ENCODE assay signal across 1 cellular context in the genomic region with DNA sequence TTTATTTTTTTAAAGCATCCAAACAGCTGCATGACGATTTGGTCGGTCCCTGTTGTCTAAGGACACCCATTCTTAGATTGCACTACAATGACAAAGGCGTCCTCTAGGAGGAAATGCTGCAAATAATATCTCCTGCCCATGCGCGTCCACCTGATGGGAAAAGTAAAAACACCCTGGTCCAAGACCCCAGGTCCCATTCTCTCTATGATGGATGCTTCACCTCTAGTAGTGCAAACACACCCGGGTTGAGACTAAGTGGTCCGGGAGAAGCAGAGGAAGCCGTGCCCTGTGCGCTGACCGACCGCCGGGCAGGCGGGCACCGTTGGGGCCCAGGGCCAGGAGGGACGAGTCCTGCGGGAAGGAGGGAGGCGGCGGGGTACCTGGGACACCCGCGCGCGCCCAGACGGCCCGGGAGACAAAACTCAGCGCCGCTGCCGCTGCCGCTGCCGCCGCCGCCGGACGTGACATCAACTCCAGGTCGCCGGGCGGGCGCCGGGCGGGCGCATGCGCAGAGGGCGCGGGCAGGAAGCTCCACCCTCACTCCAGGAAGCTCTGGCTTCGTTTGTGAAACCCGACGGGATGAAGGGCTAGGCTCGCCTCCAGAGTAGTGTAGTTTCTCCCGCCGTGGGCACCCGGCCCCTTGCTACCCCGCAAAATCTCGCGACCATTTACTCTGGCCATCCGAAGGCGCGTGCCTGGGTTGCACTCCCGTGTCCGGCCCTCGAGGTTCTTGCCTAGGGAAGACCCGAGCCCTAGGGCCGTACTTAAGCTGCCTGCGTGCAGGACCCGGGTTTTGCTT.
TF ChIP-seq lines count a peak whose summit lies in the region.

TBC1D7 (minus strand) TSS at position 462 of the 799 bp plus-strand sequence. CDS start 1,639 bp downstream, outside the sequence.

TF ChIP-seq in HepG2, 621 proteins besides CTCF, POLR2A, EP300 and RAD21 (continued from another document and continues in another):
- peak; percentile 52; the same call in 1 of the 2 replicates for TF ChIP-seq CBFB (CRISPR knock-in tag; IDR thresholded peaks at IDR 0.05)
- TF ChIP-seq, protein P1, sequence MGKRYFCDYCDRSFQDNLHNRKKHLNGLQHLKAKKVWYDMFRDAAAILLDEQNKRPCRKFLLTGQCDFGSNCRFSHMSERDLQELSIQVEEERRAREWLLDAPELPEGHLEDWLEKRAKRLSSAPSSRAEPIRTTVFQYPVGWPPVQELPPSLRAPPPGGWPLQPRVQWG (CRISPR knock-in tag; IDR thresholded peaks at IDR 0.05; ENCODE audit: borderline replicate concordance, low read depth): no peak
- no peak; the same call in 1 of the 2 replicates for TF ChIP-seq THAP9 (CRISPR knock-in tag; IDR thresholded peaks at IDR 0.05; ENCODE audit: borderline replicate concordance)
- TF ChIP-seq ZNF30 (CRISPR knock-in tag; IDR thresholded peaks at IDR 0.05): no peak; the same call in 1 of the 2 replicates
- TF ChIP-seq ZNF619 (CRISPR knock-in tag; IDR thresholded peaks at IDR 0.05): no peak
- TF ChIP-seq CERS6 (CRISPR knock-in tag; IDR thresholded peaks at IDR 0.05): no peak
- no peak for TF ChIP-seq NR2F6 (IDR thresholded peaks at IDR 0.05)
- 0 out of 2 replicates have a peak, but pooled peaks have one; percentile 13 for TF ChIP-seq NR2F6 (CRISPR knock-in tag; IDR thresholded peaks at IDR 0.05)
- no peak for TF ChIP-seq ZNF749 (CRISPR knock-in tag; IDR thresholded peaks at IDR 0.05; ENCODE audit: borderline replicate concordance)
- TF ChIP-seq ZNF772 (CRISPR knock-in tag; IDR thresholded peaks at IDR 0.05): 0 out of 2 replicates have a peak, but pooled peaks have one; percentile 61
- TF ChIP-seq, protein P2, sequence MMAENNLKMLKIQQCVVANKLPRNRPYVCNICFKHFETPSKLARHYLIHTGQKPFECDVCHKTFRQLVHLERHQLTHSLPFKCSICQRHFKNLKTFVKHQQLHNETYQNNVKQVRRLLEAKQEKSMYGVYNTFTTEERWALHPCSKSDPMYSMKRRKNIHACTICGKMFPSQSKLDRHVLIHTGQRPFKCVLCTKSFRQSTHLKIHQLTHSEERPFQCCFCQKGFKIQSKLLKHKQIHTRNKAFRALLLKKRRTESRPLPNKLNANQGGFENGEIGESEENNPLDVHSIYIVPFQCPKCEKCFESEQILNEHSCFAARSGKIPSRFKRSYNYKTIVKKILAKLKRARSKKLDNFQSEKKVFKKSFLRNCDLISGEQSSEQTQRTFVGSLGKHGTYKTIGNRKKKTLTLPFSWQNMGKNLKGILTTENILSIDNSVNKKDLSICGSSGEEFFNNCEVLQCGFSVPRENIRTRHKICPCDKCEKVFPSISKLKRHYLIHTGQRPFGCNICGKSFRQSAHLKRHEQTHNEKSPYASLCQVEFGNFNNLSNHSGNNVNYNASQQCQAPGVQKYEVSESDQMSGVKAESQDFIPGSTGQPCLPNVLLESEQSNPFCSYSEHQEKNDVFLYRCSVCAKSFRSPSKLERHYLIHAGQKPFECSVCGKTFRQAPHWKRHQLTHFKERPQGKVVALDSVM (CRISPR knock-in tag; IDR thresholded peaks at IDR 0.05): no peak
- no peak for TF ChIP-seq NONO (IDR thresholded peaks at IDR 0.05)
- peak; percentile 74 for TF ChIP-seq NONO (CRISPR knock-in tag; conservative IDR thresholded peaks at IDR 0.05)
- TF ChIP-seq MTF1 (CRISPR knock-in tag; IDR thresholded peaks at IDR 0.05): no peak
- TF ChIP-seq KLF9 (CRISPR knock-in tag; IDR thresholded peaks at IDR 0.05; ENCODE audit: low read depth): no peak
- TF ChIP-seq RERE (CRISPR knock-in tag; IDR thresholded peaks at IDR 0.05; ENCODE audit: low read depth): 0 out of 2 replicates have a peak, but pooled peaks have one; percentile 16
- no peak; the same call in 1 of the 2 replicates for TF ChIP-seq ATF3 (CRISPR knock-in tag; IDR thresholded peaks at IDR 0.05)
- TF ChIP-seq AKAP8 (CRISPR knock-in tag; IDR thresholded peaks at IDR 0.05): no peak
- peak in 1 of 2 experiments; percentile 80; a peak in 2 of 4 replicates for TF ChIP-seq KLF16 (CRISPR knock-in tag; IDR thresholded peaks at IDR 0.05)
- TF ChIP-seq ZNF205 (CRISPR knock-in tag; IDR thresholded peaks at IDR 0.05): peak; percentile 79; the same call in 1 of the 2 replicates
- no peak for TF ChIP-seq KDM6A (CRISPR knock-in tag; IDR thresholded peaks at IDR 0.05; ENCODE audit: low read depth)
- TF ChIP-seq, protein P3, sequence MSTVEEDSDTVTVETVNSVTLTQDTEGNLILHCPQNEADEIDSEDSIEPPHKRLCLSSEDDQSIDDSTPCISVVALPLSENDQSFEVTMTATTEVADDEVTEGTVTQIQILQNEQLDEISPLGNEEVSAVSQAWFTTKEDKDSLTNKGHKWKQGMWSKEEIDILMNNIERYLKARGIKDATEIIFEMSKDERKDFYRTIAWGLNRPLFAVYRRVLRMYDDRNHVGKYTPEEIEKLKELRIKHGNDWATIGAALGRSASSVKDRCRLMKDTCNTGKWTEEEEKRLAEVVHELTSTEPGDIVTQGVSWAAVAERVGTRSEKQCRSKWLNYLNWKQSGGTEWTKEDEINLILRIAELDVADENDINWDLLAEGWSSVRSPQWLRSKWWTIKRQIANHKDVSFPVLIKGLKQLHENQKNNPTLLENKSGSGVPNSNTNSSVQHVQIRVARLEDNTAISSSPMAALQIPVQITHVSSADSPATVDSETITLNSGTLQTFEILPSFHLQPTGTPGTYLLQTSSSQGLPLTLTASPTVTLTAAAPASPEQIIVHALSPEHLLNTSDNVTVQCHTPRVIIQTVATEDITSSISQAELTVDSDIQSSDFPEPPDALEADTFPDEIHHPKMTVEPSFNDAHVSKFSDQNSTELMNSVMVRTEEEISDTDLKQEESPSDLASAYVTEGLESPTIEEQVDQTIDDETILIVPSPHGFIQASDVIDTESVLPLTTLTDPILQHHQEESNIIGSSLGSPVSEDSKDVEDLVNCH (CRISPR knock-in tag; IDR thresholded peaks at IDR 0.05): no peak
- TF ChIP-seq, protein P4, sequence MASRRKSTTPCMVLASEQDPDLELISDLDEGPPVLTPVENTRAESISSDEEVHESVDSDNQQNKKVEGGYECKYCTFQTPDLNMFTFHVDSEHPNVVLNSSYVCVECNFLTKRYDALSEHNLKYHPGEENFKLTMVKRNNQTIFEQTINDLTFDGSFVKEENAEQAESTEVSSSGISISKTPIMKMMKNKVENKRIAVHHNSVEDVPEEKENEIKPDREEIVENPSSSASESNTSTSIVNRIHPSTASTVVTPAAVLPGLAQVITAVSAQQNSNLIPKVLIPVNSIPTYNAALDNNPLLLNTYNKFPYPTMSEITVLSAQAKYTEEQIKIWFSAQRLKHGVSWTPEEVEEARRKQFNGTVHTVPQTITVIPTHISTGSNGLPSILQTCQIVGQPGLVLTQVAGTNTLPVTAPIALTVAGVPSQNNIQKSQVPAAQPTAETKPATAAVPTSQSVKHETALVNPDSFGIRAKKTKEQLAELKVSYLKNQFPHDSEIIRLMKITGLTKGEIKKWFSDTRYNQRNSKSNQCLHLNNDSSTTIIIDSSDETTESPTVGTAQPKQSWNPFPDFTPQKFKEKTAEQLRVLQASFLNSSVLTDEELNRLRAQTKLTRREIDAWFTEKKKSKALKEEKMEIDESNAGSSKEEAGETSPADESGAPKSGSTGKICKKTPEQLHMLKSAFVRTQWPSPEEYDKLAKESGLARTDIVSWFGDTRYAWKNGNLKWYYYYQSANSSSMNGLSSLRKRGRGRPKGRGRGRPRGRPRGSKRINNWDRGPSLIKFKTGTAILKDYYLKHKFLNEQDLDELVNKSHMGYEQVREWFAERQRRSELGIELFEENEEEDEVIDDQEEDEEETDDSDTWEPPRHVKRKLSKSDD (CRISPR knock-in tag; IDR thresholded peaks at IDR 0.05; ENCODE audit: low read depth): no peak
- 0 out of 2 replicates have a peak, but pooled peaks have one; percentile 76 for TF ChIP-seq AFF4 (CRISPR knock-in tag; IDR thresholded peaks at IDR 0.05)
- TF ChIP-seq NCOA1 (CRISPR knock-in tag; IDR thresholded peaks at IDR 0.05): no peak
